In the genomic region with DNA sequence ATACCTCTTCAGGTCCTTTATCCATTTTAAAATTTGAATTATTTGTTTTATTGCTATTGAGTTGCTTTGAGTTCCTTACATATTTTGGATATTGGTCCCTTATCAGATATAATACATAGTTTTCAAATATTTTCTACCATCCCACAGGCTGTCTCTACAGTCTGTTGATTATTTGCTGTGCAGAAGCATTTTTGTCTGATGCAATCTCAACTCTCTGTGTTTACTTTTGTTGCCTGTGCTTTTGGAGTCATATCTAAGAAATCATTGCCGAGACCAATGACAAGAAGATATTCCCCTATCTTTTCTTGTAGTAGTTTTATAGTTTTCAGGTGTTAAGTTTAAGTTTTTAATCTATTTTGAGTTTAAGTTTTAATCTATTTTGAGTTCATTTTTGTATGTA, we compare ENCODE assay signal across 30 cellular contexts.
"Had no signal": no experiment of that assay in that cellular context is flagged by ENCODE, and none has a peak within 500 bp of the region (broad histone marks: within the 10 kb centered on the region; RNA-seq: fewer than 3 reads in every experiment).

No MANE protein-coding gene starts in this region.

- H3K27ac ChIP-seq: brain microvascular endothelial cell, coronary artery, dorsolateral prefrontal cortex, esophagus muscularis mucosa, foreskin keratinocyte, gastroesophageal sphincter had no signal

- H3K27me3 ChIP-seq: brain microvascular endothelial cell, dorsolateral prefrontal cortex, esophagus muscularis mucosa, foreskin keratinocyte, gastroesophageal sphincter had no signal

- H3K4me3 ChIP-seq: coronary artery, dorsolateral prefrontal cortex, esophagus muscularis mucosa, gastroesophageal sphincter had no signal

- H3K4me3 Mint-ChIP-seq: activated CD4-positive, alpha-beta memory T cell treated with anti-CD3 and anti-CD28 coated beads, Interleukin-2, amount 10 ng/mL, durations not matched to agents 7 days and 5 days; activated CD4-positive, alpha-beta T cell treated with anti-CD3 and anti-CD28 coated beads, Interleukin-2, amount 10 ng/mL, durations not matched to agents 7 days and 5 days; activated naive CD4-positive, alpha-beta T cell treated with anti-CD3 and anti-CD28 coated beads, Interleukin-2, amount 10 ng/mL, durations not matched to agents 7 days and 5 days; activated naive CD8-positive, alpha-beta T cell treated with anti-CD3 and anti-CD28 coated beads, Interleukin-2, amount 10 ng/mL, durations not matched to agents 7 days and 5 days; activated T-cell treated with anti-CD3 and anti-CD28 coated beads, Interleukin-2, amount 50 U/mL, for 24 hours; activated T-cell treated with anti-CD3 and anti-CD28 coated beads, Interleukin-2, amount 50 U/mL, for 72 hours; central memory CD8-positive, alpha-beta T cell; dendritic cell treated with granulocyte-macrophage colony-stimulating factor and Interleukin-4, amounts not matched to agents 40 ng/mL and 50 ng/mL, for 4 days; endodermal cell had no signal

- H3K4me1 Mint-ChIP-seq: activated CD4-positive, alpha-beta T cell treated with anti-CD3 and anti-CD28 coated beads, Interleukin-2, amount 10 ng/mL, durations not matched to agents 7 days and 5 days; activated naive CD4-positive, alpha-beta T cell treated with anti-CD3 and anti-CD28 coated beads, Interleukin-2, amount 10 ng/mL, durations not matched to agents 7 days and 5 days; central memory CD8-positive, alpha-beta T cell; endodermal cell had no signal

- H3K27ac Mint-ChIP-seq: activated CD4-positive, alpha-beta memory T cell treated with anti-CD3 and anti-CD28 coated beads, Interleukin-2, amount 10 ng/mL, durations not matched to agents 7 days and 5 days; activated CD4-positive, alpha-beta T cell treated with anti-CD3 and anti-CD28 coated beads, Interleukin-2, amount 10 ng/mL, durations not matched to agents 7 days and 5 days; activated naive CD4-positive, alpha-beta T cell treated with anti-CD3 and anti-CD28 coated beads, Interleukin-2, amount 10 ng/mL, durations not matched to agents 7 days and 5 days; activated naive CD4-positive, alpha-beta T cell treated with anti-CD3 and anti-CD28 coated beads, Interleukin-2, amount 50 U/mL, for 72 hours; activated naive CD8-positive, alpha-beta T cell treated with anti-CD3 and anti-CD28 coated beads, Interleukin-2, amount 10 ng/mL, durations not matched to agents 7 days and 5 days; activated T-cell treated with anti-CD3 and anti-CD28 coated beads, Interleukin-2, amount 50 U/mL, for 24 hours; activated T-cell treated with anti-CD3 and anti-CD28 coated beads, Interleukin-2, amount 50 U/mL, for 72 hours; dendritic cell treated with granulocyte-macrophage colony-stimulating factor and Interleukin-4, amounts not matched to agents 40 ng/mL and 50 ng/mL, for 4 days; endodermal cell had no signal

- H3K27me3 Mint-ChIP-seq: activated naive CD4-positive, alpha-beta T cell treated with anti-CD3 and anti-CD28 coated beads, Interleukin-2, amount 10 ng/mL, durations not matched to agents 7 days and 5 days; activated T-cell treated with anti-CD3 and anti-CD28 coated beads, Interleukin-2, amount 50 U/mL, for 24 hours; central memory CD8-positive, alpha-beta T cell; dendritic cell treated with granulocyte-macrophage colony-stimulating factor and Interleukin-4, amounts not matched to agents 40 ng/mL and 50 ng/mL, for 4 days had no signal

- H3K36me3 ChIP-seq: brain microvascular endothelial cell, gastroesophageal sphincter had no signal

- FAIRE-seq: astrocyte, bronchial epithelial cell had no signal

- ATAC-seq: activated naive CD4-positive, alpha-beta T cell treated with anti-CD3 and anti-CD28 coated beads, Interleukin-2, amount 50 U/mL, for 72 hours; activated T-cell treated with anti-CD3 and anti-CD28 coated beads, Interleukin-2, amount 50 U/mL, for 72 hours; foreskin keratinocyte; gastroesophageal sphincter had no signal

- H3K4me1 ChIP-seq: foreskin keratinocyte, gastroesophageal sphincter had no signal

- DNase-seq: activated CD4-positive, alpha-beta memory T cell treated with anti-CD3 and anti-CD28 coated beads, Interleukin-2, amount 10 ng/mL, durations not matched to agents 7 days and 5 days; activated CD4-positive, alpha-beta T cell treated with anti-CD3 and anti-CD28 coated beads for 1 hour; activated CD4-positive, alpha-beta T cell treated with anti-CD3 and anti-CD28 coated beads for 4 hours; activated CD4-positive, alpha-beta T cell treated with anti-CD3 and anti-CD28 coated beads, Interleukin-2, amount 10 ng/mL, durations not matched to agents 7 days and 5 days; activated CD4-positive, alpha-beta T cell treated with anti-CD3 and anti-CD28 coated beads, Interleukin-2, amount 50 U/mL, for 4 hours; activated CD8-positive, alpha-beta memory T cell treated with anti-CD3 and anti-CD28 coated beads, Interleukin-2, amount 50 U/mL, for 48 hours; activated gamma-delta T cell; activated naive CD4-positive, alpha-beta T cell; activated naive CD4-positive, alpha-beta T cell treated with anti-CD3 and anti-CD28 coated beads, Interleukin-2, amount 10 ng/mL, durations not matched to agents 7 days and 5 days; activated naive CD8-positive, alpha-beta T cell treated with anti-CD3 and anti-CD28 coated beads, Interleukin-2, amount 10 ng/mL, durations not matched to agents 7 days and 5 days; activated T-cell treated with anti-CD3 and anti-CD28 coated beads for 4 hours; activated T-cell treated with anti-CD3 and anti-CD28 coated beads, Interleukin-2, amount 50 U/mL, for 24 hours; activated T-cell treated with anti-CD3 and anti-CD28 coated beads, Interleukin-2, amount 50 U/mL, for 72 hours; amniotic stem cell; anterior cingulate cortex; brain microvascular endothelial cell; dorsolateral prefrontal cortex; effector memory CD4-positive, alpha-beta T cell; endodermal cell; erythroblast; foreskin keratinocyte; T-helper 2 cell had no signal
